Comparison of ENCODE assay signal across 27 cellular contexts in the genomic region with DNA sequence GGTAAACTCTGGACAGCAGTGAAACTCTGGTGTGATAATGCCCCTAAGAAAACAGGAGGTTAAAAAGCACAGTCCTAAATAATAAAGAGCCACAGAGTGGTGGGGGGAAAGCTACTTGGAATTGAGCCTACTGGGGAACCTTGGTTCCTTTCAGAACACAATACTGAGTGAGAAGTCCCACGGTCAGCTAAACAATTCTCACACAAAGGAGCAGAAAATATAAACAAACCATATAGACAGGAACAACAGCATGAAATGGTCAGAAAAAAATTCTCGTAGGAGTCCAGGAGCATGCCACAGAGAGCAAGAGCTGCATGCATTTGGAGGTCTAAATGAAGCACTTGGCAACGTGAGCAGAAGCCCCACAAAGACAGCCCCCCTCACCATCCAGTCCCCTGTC. TPM values are rescaled to one million over a fixed set of nuclear protein-coding genes. Genes with fewer than 3 reads are reported as not detected.
DNase-seq lines count a peak whose midpoint lies in the region; ATAC-seq, FAIRE-seq and TF ChIP-seq lines count a peak whose summit lies in the region.
"Had no signal": no experiment of that assay in that cellular context is flagged by ENCODE, and none has a peak within 500 bp of the region (broad histone marks: within the 10 kb centered on the region; RNA-seq: fewer than 3 reads in every experiment).

No MANE protein-coding gene starts in this region.

- no peaks in the 10 kb centered on the region; the same call in 2 of the 3 replicates for H3K36me3 Mint-ChIP-seq in GM23338 (ENCODE audit: low read depth)
- peaks cover 3% of the 10 kb centered on the region for H3K36me3 Mint-ChIP-seq in astrocyte (ENCODE audit: low read depth, unreplicated experiment)
- H3K36me3 Mint-ChIP-seq: CD14-positive monocyte, IgD-negative memory B cell had no signal

- FAIRE-seq in astrocyte (lab: Jason Lieb, UNC) = no peak
- FAIRE-seq: GM18507 had no signal

- intact Hi-C loops in esophagus muscularis mucosa (cut with DNase I) = no loop called here

- no peak overlapping the region for H3K4me2 ChIP-seq in GM23338
- H3K4me2 ChIP-seq in astrocyte (ENCODE audit: low read length) = no peak overlapping the region
- H3K4me2 ChIP-seq: KMS-11 had no signal

- no peak for DNase-seq in GM23338 (ENCODE audit: low spot score)
- no peak for DNase-seq in astrocyte (ENCODE audit: low read depth)
- peak; percentile 4 for DNase-seq in esophagus muscularis mucosa (ENCODE audit: extremely low spot score)
- DNase-seq in tibial nerve (ENCODE audit: low spot score in 2 of 2) = no peak
- no peak for DNase-seq in NCI-H1048 (lab: John Stamatoyannopoulos, UW)
- DNase-seq in COR-L47 (lab: John Stamatoyannopoulos, UW) = no peak
- DNase-seq in caudate nucleus (lab: John Stamatoyannopoulos, UW) = no peak
- DNase-seq: BE2C, HFFc6, MM.1S, NCI-H1417, NCI-H1694, NCI-H2081, NCI-H2227 treated with DMSO at 0.1 percent for 48 hours, NCI-H526 treated with DMSO at 0.1 percent for 48 hours, SHP77 treated with DMSO at 0.1 percent for 48 hours had no signal

- H3K27ac Mint-ChIP-seq in GM23338 (no peak overlapping the region; the same call in 1 of the 2 replicates), astrocyte (ENCODE audit: unreplicated experiment) (no peak overlapping the region)
- H3K27ac Mint-ChIP-seq: CD14-positive monocyte, HFFc6, IgD-negative memory B cell had no signal

- 0 out of 2 replicates have a peak, but pooled peaks cover 8% of the 10 kb centered on the region for H3K9me2 ChIP-seq in GM23338 (ENCODE audit: insufficient read depth)

- no peaks in the 10 kb centered on the region for H3K36me3 ChIP-seq in GM23338 (ENCODE audit: insufficient read depth)
- H3K36me3 ChIP-seq in astrocyte (ENCODE audit: insufficient read depth, low read length) = no peaks in the 10 kb centered on the region
- peaks cover 0 to 9% (median 0%) of the 10 kb centered on the region in 4 donors for H3K36me3 ChIP-seq in esophagus muscularis mucosa
- H3K36me3 ChIP-seq in neuron (ENCODE audit: insufficient read depth, low read length) = no peaks in the 10 kb centered on the region
- peaks cover 0 to 9% (median 0%) of the 10 kb centered on the region in 3 donors for H3K36me3 ChIP-seq in tibial nerve
- H3K36me3 ChIP-seq: BE2C, HAP-1 had no signal

- no peaks in the 10 kb centered on the region for H3F3A ChIP-seq in GM23338 (replicated peaks; ENCODE audit: low read depth)

- H3K9me3 ChIP-seq in astrocyte (ENCODE audit: insufficient read depth, low read depth, low read length) (no peaks in the 10 kb centered on the region), esophagus muscularis mucosa (no peaks in the 10 kb centered on the region), neuron (ENCODE audit: low read length) (no peaks in the 10 kb centered on the region), tibial nerve (no peaks in the 10 kb centered on the region)
- H3K9me3 ChIP-seq: BE2C, HAP-1 had no signal

- H3K27me3 ChIP-seq in GM23338 (ENCODE audit: insufficient read depth) (no peaks in the 10 kb centered on the region), astrocyte (ENCODE audit: insufficient read depth, low read length) (no peaks in the 10 kb centered on the region), esophagus muscularis mucosa (no peaks in the 10 kb centered on the region), neuron (ENCODE audit: insufficient read depth, low read length) (no peaks in the 10 kb centered on the region), tibial nerve (no peaks in the 10 kb centered on the region)
- H3K27me3 ChIP-seq: BE2C had no signal

- H3K4me3 Mint-ChIP-seq in GM23338 (no peak overlapping the region), astrocyte (ENCODE audit: unreplicated experiment) (no peak overlapping the region)
- H3K4me3 Mint-ChIP-seq: CD14-positive monocyte, HFFc6, IgD-negative memory B cell had no signal

- TF ChIP-seq EP300 in esophagus muscularis mucosa (IDR thresholded peaks at IDR 0.05) (no peak), tibial nerve (IDR thresholded peaks at IDR 0.05) (no peak)

- no peaks in the 10 kb centered on the region for H3K27me3 Mint-ChIP-seq in GM23338 (ENCODE audit: insufficient read depth, low read depth, poor library complexity)
- H3K27me3 Mint-ChIP-seq in astrocyte (ENCODE audit: low read depth, unreplicated experiment) = no peaks in the 10 kb centered on the region

- H3K4me1 Mint-ChIP-seq in GM23338 = 0 out of 3 replicates have a peak, but pooled peaks cover 3% of the 10 kb centered on the region
- H3K4me1 Mint-ChIP-seq in astrocyte (ENCODE audit: low read depth, unreplicated experiment) = peaks cover 4% of the 10 kb centered on the region
- H3K4me1 Mint-ChIP-seq: CD14-positive monocyte, IgD-negative memory B cell had no signal

- WGBS in esophagus muscularis mucosa = 49% methylated on average over 3 of the region's 3 CpGs
- WGBS in tibial nerve, 2 donors = 36 to 43% methylated on average over 3 of the region's 3 CpGs

- ATAC-seq in GM23338 = peak; percentile 36
- ATAC-seq: Panc1 had no signal

- H2AFZ ChIP-seq in GM23338 = no peak overlapping the region
- peak overlapping the region; percentile 39 for H2AFZ ChIP-seq in astrocyte (ENCODE audit: low read depth, low read length)
- peak overlapping the region; percentile 68 for H2AFZ ChIP-seq in neuron (ENCODE audit: low read depth, low read length)

- no peak overlapping the region for H3K9ac ChIP-seq in astrocyte (ENCODE audit: low read length)
- H3K9ac ChIP-seq: KMS-11 had no signal

- TF ChIP-seq POLR2A in esophagus muscularis mucosa (IDR thresholded peaks at IDR 0.05; ENCODE audit: low read depth) (no peak), tibial nerve (IDR thresholded peaks at IDR 0.05) (no peak)

- H3K9me3 Mint-ChIP-seq in GM23338 = no peaks in the 10 kb centered on the region
- H3K9me3 Mint-ChIP-seq in astrocyte (ENCODE audit: unreplicated experiment) = peaks cover 5% of the 10 kb centered on the region

- H4K20me1 ChIP-seq in GM23338 (replicated peaks; ENCODE audit: insufficient read depth) (no peaks in the 10 kb centered on the region), astrocyte (ENCODE audit: insufficient read depth, low read length) (no peaks in the 10 kb centered on the region)

- TF ChIP-seq CTCF in GM23338 (conservative IDR thresholded peaks at IDR 0.05; ENCODE audit: low read depth in 2 of 2) (no peak), astrocyte (IDR thresholded peaks at IDR 0.05; ENCODE audit: insufficient read depth, low read depth, low read length) (no peak), esophagus muscularis mucosa (IDR thresholded peaks at IDR 0.05) (no peak), tibial nerve (IDR thresholded peaks at IDR 0.05) (no peak)

- no peaks in the 10 kb centered on the region for H3K4me1 ChIP-seq in GM23338 (ENCODE audit: insufficient read depth)
- H3K4me1 ChIP-seq in astrocyte (ENCODE audit: insufficient read depth, low read length) = no peaks in the 10 kb centered on the region
- peaks cover 0 to 13% (median 5%) of the 10 kb centered on the region in 4 donors for H3K4me1 ChIP-seq in esophagus muscularis mucosa
- H3K4me1 ChIP-seq in neuron (ENCODE audit: insufficient read depth, low read length) = peaks cover 7% of the 10 kb centered on the region
- H3K4me1 ChIP-seq in tibial nerve = no peaks in the 10 kb centered on the region
- H3K4me1 ChIP-seq: BE2C, HAP-1 had no signal

- H3K27ac ChIP-seq in GM23338 (ENCODE audit: low read depth) = no peak overlapping the region
- no peak overlapping the region for H3K27ac ChIP-seq in astrocyte (ENCODE audit: low read depth, low read length)
- H3K27ac ChIP-seq in esophagus muscularis mucosa (replicated peaks in 1 of 4) = no peak overlapping the region
- H3K27ac ChIP-seq in tibial nerve = no peak overlapping the region
- no peak overlapping the region for H3K27ac ChIP-seq in caudate nucleus (ENCODE audit: low read depth, low read length)
- H3K27ac ChIP-seq: 22Rv1, KMS-11, RWPE1, SK-N-MC had no signal

- H3K79me2 ChIP-seq in GM23338 (replicated peaks; ENCODE audit: insufficient read depth) = no peaks in the 10 kb centered on the region
- H3K79me2 ChIP-seq in astrocyte (ENCODE audit: insufficient read depth, low read length) = no peaks in the 10 kb centered on the region

- H3K4me3 ChIP-seq in GM23338 (no peak overlapping the region), astrocyte (ENCODE audit: insufficient read depth, low read depth, low read length) (no peak overlapping the region), esophagus muscularis mucosa (no peak overlapping the region), neuron (ENCODE audit: low read length) (no peak overlapping the region), tibial nerve (no peak overlapping the region)
- H3K4me3 ChIP-seq: HAP-1, SK-N-MC had no signal

TF ChIP-seq in GM23338, 12 proteins besides CTCF, POLR2A, EP300 and RAD21 (continues in another document):
- TF ChIP-seq, protein P1, sequence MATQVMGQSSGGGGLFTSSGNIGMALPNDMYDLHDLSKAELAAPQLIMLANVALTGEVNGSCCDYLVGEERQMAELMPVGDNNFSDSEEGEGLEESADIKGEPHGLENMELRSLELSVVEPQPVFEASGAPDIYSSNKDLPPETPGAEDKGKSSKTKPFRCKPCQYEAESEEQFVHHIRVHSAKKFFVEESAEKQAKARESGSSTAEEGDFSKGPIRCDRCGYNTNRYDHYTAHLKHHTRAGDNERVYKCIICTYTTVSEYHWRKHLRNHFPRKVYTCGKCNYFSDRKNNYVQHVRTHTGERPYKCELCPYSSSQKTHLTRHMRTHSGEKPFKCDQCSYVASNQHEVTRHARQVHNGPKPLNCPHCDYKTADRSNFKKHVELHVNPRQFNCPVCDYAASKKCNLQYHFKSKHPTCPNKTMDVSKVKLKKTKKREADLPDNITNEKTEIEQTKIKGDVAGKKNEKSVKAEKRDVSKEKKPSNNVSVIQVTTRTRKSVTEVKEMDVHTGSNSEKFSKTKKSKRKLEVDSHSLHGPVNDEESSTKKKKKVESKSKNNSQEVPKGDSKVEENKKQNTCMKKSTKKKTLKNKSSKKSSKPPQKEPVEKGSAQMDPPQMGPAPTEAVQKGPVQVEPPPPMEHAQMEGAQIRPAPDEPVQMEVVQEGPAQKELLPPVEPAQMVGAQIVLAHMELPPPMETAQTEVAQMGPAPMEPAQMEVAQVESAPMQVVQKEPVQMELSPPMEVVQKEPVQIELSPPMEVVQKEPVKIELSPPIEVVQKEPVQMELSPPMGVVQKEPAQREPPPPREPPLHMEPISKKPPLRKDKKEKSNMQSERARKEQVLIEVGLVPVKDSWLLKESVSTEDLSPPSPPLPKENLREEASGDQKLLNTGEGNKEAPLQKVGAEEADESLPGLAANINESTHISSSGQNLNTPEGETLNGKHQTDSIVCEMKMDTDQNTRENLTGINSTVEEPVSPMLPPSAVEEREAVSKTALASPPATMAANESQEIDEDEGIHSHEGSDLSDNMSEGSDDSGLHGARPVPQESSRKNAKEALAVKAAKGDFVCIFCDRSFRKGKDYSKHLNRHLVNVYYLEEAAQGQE (IDR thresholded peaks at IDR 0.05; ENCODE audit: unreplicated experiment) = no peak
- TF ChIP-seq STAT1 (IDR thresholded peaks at IDR 0.05; ENCODE audit: unreplicated experiment) (no peak), ZNF331 (CRISPR knock-in tag; IDR thresholded peaks at IDR 0.05; ENCODE audit: low read depth) (no peak)

RNA-seq across cellular contexts. Expression of a gene that starts 56.0 kb away (rescaled TPM):
- 7.9 and 9.4 TPM in 2 replicates for total RNA-seq in GM23338 (2014; rRNA removed; shearing (Covaris generic))
- polyA plus RNA-seq in GM23338 (2016; fragmentation: Nextera tagmentation; extraction: Ambion mirVana) = 1.5 and 1.9 TPM in 2 replicates
- 1.8 and 2.3 TPM in 2 replicates for total RNA-seq in astrocyte
- 10 to 100 TPM in 3 of 4 donors, 1 to 10 TPM in 1; 7.5 to 17.4 (median 15.5) TPM for total RNA-seq in esophagus muscularis mucosa
- total RNA-seq in tibial nerve = 10 to 100 TPM in 3 of 4 donors, 1 to 10 TPM in 1; 9.8 to 20.0 (median 16.7) TPM
- total RNA-seq: NCI-H460 had no signal
- polyA plus RNA-seq: CD14-positive monocyte, IgD-negative memory B cell had no signal
